Comparison of ENCODE assay signal across 9 cellular contexts in the genomic region with DNA sequence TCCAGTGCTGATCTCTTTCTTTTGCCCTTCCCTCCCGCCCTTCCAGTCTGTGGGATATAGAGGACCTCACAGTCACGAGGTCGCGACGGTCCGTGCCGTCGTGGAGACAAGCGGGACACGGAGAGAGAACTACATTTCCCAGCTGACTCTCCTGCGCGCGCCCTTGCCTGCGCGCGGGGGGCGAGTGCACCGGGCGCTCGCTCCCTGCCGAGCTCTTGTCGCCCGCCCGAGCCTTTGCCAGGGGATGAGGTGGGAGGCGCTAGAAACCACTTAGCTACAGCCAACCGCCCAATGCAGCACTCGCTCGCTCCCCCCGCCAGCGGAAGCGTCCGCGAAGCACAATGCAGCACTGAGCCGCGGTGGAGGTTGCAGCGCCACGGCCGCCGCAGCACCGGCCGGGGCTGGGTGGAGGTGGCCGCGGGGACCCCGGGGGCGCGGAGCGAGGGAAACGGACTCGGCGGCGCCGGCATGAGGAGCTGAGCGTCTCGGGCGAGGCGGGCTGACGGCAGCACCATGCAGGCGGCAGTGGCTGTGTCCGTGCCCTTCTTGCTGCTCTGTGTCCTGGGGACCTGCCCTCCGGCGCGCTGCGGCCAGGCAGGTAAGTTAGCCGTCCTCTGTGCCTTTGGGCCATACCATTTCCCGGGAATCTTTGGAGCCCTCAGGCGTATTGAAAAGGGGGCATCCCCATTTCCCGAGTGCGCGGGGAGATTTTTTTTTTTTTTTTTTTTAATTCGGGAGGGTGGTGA. TPM values are rescaled to one million over a fixed set of nuclear protein-coding genes. Genes with fewer than 3 reads are reported as not detected.
DNase-seq lines count a peak whose midpoint lies in the region; ATAC-seq and TF ChIP-seq lines count a peak whose summit lies in the region.
"Had no signal": no experiment of that assay in that cellular context is flagged by ENCODE, and none has a peak within 500 bp of the region (broad histone marks: within the 10 kb centered on the region; RNA-seq: fewer than 3 reads in every experiment).

Gene ADAM22, plus strand, starts transcription at position 299 of the 746 bp plus-strand sequence. Its CDS starts 215 bp downstream, at position 514.

- peak; percentile 19 for DNase-seq in BJ (ENCODE audit: low read depth)
- DNase-seq in GM19238 (ENCODE audit: insufficient read length, low spot score): peak; percentile 76
- DNase-seq in NCI-H460 (ENCODE audit: extremely low read depth, low read depth): peak; percentile 84
- DNase-seq in activated CD4-positive, alpha-beta T cell treated with anti-CD3 and anti-CD28 coated beads for 4 hours: peak; percentile 77 to 78
- peak; percentile 85 for DNase-seq in colonic mucosa
- DNase-seq in left kidney (ENCODE audit: low read depth, low spot score): peak; percentile 98
- DNase-seq in stimulated activated CD4-positive, alpha-beta T cell treated with anti-CD3 and anti-CD28 coated beads, Interleukin-2, amount 100 ng/mL, for 24 hours: peak; percentile 76 to 82

- intact Hi-C loops in colonic mucosa (cut with DNase I): no loop called here

- no peaks in the 10 kb centered on the region for H3K9me3 ChIP-seq in colonic mucosa

- H3K9ac ChIP-seq in colonic mucosa (ENCODE audit: low read depth in 2 of 2, low read length in 2 of 2): peak within 1 kb of the TSS; percentile 12 to 63

- peak; percentile 97 for ATAC-seq in HG03439 (IDR thresholded peaks at IDR 0.05; ENCODE audit: unreplicated experiment)

- H3K27ac ChIP-seq in colonic mucosa: peak within 1 kb of the TSS; percentile 5
- H3K27ac ChIP-seq: epithelial cell of prostate had no signal

- POLR2A ChIA-PET in BJ (lab: Charles Lee): no interaction called here

- H3K27me3 ChIP-seq in BJ (ENCODE audit: control insufficient read depth, insufficient read depth, low read length): peaks cover 5% of the 10 kb centered on the region
- no peaks in the 10 kb centered on the region for H3K27me3 ChIP-seq in colonic mucosa

- H3K4me3 ChIP-seq in BJ (ENCODE audit: low read depth, low read length) (peak within 1 kb of the TSS; percentile 46), colonic mucosa (peak within 1 kb of the TSS; percentile 60)

- TF ChIP-seq CTCF in BJ (IDR thresholded peaks at IDR 0.05; ENCODE audit: insufficient read depth, low read depth, low read length) (no peak), colonic mucosa (IDR thresholded peaks at IDR 0.05) (no peak)

- H3K36me3 ChIP-seq in BJ (ENCODE audit: control insufficient read depth, insufficient read depth, low read length): no peaks in the 10 kb centered on the region
- no peaks in the 10 kb centered on the region for H3K36me3 ChIP-seq in colonic mucosa

- H3K4me1 ChIP-seq in colonic mucosa: peaks cover 7% of the 10 kb centered on the region

- CTCF ChIA-PET in BJ (lab: Yijun Ruan, JAX): no interaction called here

RNA-seq across cellular contexts. Expression of gene ADAM22, which starts in this region (rescaled TPM):
- polyA plus RNA-seq in BJ (2011; rRNA removed): 0.04 and 0.06 TPM in 2 replicates
- 0.15 and 0.33 TPM in 2 replicates for polyA minus RNA-seq in BJ (2011; rRNA and poly(A)+ RNA removed)
- total RNA-seq in NCI-H460 (2014; rRNA removed; shearing (Covaris generic)): 3.3 and 3.6 TPM in 2 replicates
- 5.2 and 9.1 TPM in 2 replicates for polyA plus RNA-seq in NCI-H460 (2014; cell fraction: nucleus; rRNA removed)
- total RNA-seq in colonic mucosa: 1 to 10 TPM; 2.6 to 2.8 TPM

Comparison
In these comparisons a context has a peak if more than half of its experiments do, and no peak if none do; other contexts are left out.
1. Peak in every context shown above with its lines: DNase-seq, ATAC-seq, H3K4me3 ChIP-seq and H3K27ac ChIP-seq.
2. Peak in DNase-seq and H3K4me3 ChIP-seq in BJ; RNA of the gene not detected or under 1 TPM.
3. DNase-seq: peak in every context shown above with its lines; median percentile 98 in left kidney; 85 in colonic mucosa; 84 in NCI-H460; 79 in stimulated activated CD4-positive, alpha-beta T cell treated with anti-CD3 and anti-CD28 coated beads, Interleukin-2, amount 100 ng/mL, for 24 hours; 78 in activated CD4-positive, alpha-beta T cell treated with anti-CD3 and anti-CD28 coated beads for 4 hours; 76 in GM19238; 19 in BJ.